In the genomic region with DNA sequence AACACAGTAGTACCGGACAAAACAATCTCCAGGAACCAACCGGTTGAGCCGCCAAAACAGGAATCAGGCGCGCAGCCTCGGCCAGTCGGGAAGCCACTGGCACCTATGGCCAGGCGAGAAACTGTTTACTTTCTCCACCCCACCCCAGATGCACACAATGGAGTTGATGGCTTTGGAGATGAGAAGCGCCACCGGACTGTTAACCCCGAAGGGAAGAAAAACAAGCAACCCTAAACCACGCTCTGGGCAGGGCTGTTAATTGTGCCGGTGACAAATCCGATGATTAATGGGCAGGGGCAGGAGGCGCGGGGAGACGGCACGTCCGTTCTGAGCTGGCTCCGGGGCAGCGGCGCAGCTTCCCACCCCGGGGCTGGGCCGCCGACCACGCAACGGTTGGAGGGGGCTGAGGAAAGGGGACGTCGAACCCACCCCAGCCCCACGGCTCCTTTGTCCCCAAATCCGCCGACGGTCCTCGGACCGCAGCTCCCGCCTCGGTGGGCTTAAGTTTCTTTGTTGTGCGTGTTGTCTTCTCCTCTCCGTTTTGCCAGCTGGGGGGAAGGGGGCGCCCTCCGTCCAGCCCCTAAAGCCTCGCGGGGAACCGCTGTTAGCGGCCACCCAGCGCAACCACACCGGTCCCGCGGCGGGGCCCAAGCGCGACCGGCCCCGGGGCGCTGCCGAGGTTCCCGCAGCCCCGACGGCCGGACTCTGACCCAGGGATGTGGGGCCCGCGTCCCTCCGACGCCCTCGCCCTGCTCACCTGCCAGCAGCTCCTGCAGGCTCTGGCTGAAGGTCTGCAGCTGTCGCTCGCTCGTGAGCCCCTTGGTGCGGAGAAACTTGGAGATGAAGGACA, we compare ENCODE assay signal across 1 cellular context.
TF ChIP-seq lines count a peak whose summit lies in the region.

No MANE protein-coding gene starts in this region.

TF ChIP-seq in HepG2, 621 proteins besides CTCF, POLR2A, EP300 and RAD21 (continued from another document):
- TF ChIP-seq, protein P1, sequence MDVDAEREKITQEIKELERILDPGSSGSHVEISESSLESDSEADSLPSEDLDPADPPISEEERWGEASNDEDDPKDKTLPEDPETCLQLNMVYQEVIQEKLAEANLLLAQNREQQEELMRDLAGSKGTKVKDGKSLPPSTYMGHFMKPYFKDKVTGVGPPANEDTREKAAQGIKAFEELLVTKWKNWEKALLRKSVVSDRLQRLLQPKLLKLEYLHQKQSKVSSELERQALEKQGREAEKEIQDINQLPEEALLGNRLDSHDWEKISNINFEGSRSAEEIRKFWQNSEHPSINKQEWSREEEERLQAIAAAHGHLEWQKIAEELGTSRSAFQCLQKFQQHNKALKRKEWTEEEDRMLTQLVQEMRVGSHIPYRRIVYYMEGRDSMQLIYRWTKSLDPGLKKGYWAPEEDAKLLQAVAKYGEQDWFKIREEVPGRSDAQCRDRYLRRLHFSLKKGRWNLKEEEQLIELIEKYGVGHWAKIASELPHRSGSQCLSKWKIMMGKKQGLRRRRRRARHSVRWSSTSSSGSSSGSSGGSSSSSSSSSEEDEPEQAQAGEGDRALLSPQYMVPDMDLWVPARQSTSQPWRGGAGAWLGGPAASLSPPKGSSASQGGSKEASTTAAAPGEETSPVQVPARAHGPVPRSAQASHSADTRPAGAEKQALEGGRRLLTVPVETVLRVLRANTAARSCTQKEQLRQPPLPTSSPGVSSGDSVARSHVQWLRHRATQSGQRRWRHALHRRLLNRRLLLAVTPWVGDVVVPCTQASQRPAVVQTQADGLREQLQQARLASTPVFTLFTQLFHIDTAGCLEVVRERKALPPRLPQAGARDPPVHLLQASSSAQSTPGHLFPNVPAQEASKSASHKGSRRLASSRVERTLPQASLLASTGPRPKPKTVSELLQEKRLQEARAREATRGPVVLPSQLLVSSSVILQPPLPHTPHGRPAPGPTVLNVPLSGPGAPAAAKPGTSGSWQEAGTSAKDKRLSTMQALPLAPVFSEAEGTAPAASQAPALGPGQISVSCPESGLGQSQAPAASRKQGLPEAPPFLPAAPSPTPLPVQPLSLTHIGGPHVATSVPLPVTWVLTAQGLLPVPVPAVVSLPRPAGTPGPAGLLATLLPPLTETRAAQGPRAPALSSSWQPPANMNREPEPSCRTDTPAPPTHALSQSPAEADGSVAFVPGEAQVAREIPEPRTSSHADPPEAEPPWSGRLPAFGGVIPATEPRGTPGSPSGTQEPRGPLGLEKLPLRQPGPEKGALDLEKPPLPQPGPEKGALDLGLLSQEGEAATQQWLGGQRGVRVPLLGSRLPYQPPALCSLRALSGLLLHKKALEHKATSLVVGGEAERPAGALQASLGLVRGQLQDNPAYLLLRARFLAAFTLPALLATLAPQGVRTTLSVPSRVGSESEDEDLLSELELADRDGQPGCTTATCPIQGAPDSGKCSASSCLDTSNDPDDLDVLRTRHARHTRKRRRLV (CRISPR knock-in tag; IDR thresholded peaks at IDR 0.05): 0 out of 2 replicates have a peak, but pooled peaks have one; percentile 44
- no peak for TF ChIP-seq TCF12 (IDR thresholded peaks at IDR 0.05)
- TF ChIP-seq TCF12 (CRISPR knock-in tag; IDR thresholded peaks at IDR 0.05): 0 out of 2 replicates have a peak, but pooled peaks have one; percentile 49
- no peak for TF ChIP-seq SIX1 (CRISPR knock-in tag; IDR thresholded peaks at IDR 0.05; ENCODE audit: borderline replicate concordance)
- TF ChIP-seq ZNF317 (CRISPR knock-in tag; IDR thresholded peaks at IDR 0.05): 0 out of 2 replicates have a peak, but pooled peaks have one; percentile 17
- TF ChIP-seq ZNF232 (CRISPR knock-in tag; IDR thresholded peaks at IDR 0.05; ENCODE audit: borderline replicate concordance): no peak
- no peak for TF ChIP-seq RCOR2 (CRISPR knock-in tag; IDR thresholded peaks at IDR 0.05)
- no peak for TF ChIP-seq ZNF782 (CRISPR knock-in tag; IDR thresholded peaks at IDR 0.05; ENCODE audit: borderline replicate concordance)
- TF ChIP-seq, protein P2, sequence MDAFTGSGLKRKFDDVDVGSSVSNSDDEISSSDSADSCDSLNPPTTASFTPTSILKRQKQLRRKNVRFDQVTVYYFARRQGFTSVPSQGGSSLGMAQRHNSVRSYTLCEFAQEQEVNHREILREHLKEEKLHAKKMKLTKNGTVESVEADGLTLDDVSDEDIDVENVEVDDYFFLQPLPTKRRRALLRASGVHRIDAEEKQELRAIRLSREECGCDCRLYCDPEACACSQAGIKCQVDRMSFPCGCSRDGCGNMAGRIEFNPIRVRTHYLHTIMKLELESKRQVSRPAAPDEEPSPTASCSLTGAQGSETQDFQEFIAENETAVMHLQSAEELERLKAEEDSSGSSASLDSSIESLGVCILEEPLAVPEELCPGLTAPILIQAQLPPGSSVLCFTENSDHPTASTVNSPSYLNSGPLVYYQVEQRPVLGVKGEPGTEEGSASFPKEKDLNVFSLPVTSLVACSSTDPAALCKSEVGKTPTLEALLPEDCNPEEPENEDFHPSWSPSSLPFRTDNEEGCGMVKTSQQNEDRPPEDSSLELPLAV (CRISPR knock-in tag; conservative IDR thresholded peaks at IDR 0.05; ENCODE audit: low read depth): no peak
- no peak for TF ChIP-seq TAF1 (CRISPR knock-in tag; IDR thresholded peaks at IDR 0.05)
- no peak; the same call in 1 of the 2 replicates for TF ChIP-seq ZNF292 (CRISPR knock-in tag; IDR thresholded peaks at IDR 0.05; ENCODE audit: borderline replicate concordance, low read depth)
- TF ChIP-seq, protein P3, sequence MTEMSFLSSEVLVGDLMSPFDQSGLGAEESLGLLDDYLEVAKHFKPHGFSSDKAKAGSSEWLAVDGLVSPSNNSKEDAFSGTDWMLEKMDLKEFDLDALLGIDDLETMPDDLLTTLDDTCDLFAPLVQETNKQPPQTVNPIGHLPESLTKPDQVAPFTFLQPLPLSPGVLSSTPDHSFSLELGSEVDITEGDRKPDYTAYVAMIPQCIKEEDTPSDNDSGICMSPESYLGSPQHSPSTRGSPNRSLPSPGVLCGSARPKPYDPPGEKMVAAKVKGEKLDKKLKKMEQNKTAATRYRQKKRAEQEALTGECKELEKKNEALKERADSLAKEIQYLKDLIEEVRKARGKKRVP (CRISPR knock-in tag; IDR thresholded peaks at IDR 0.05): no peak
- TF ChIP-seq, protein P4, sequence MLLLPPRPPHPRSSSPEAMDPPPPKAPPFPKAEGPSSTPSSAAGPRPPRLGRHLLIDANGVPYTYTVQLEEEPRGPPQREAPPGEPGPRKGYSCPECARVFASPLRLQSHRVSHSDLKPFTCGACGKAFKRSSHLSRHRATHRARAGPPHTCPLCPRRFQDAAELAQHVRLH (CRISPR knock-in tag; IDR thresholded peaks at IDR 0.05; ENCODE audit: borderline replicate concordance, low read depth): no peak
- TF ChIP-seq, protein P5, sequence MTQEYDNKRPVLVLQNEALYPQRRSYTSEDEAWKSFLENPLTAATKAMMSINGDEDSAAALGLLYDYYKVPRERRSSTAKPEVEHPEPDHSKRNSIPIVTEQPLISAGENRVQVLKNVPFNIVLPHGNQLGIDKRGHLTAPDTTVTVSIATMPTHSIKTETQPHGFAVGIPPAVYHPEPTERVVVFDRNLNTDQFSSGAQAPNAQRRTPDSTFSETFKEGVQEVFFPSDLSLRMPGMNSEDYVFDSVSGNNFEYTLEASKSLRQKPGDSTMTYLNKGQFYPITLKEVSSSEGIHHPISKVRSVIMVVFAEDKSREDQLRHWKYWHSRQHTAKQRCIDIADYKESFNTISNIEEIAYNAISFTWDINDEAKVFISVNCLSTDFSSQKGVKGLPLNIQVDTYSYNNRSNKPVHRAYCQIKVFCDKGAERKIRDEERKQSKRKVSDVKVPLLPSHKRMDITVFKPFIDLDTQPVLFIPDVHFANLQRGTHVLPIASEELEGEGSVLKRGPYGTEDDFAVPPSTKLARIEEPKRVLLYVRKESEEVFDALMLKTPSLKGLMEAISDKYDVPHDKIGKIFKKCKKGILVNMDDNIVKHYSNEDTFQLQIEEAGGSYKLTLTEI (CRISPR knock-in tag; conservative IDR thresholded peaks at IDR 0.05): no peak
- no peak for TF ChIP-seq RELA (CRISPR knock-in tag; IDR thresholded peaks at IDR 0.05)
- no peak for TF ChIP-seq ZSCAN9 (CRISPR knock-in tag; IDR thresholded peaks at IDR 0.05; ENCODE audit: borderline replicate concordance)
- TF ChIP-seq CHD2 (IDR thresholded peaks at IDR 0.05; ENCODE audit: low read depth, low read length): no peak
- no peak for TF ChIP-seq ZMYM3 (CRISPR knock-in tag; IDR thresholded peaks at IDR 0.05)
- TF ChIP-seq, protein P6, sequence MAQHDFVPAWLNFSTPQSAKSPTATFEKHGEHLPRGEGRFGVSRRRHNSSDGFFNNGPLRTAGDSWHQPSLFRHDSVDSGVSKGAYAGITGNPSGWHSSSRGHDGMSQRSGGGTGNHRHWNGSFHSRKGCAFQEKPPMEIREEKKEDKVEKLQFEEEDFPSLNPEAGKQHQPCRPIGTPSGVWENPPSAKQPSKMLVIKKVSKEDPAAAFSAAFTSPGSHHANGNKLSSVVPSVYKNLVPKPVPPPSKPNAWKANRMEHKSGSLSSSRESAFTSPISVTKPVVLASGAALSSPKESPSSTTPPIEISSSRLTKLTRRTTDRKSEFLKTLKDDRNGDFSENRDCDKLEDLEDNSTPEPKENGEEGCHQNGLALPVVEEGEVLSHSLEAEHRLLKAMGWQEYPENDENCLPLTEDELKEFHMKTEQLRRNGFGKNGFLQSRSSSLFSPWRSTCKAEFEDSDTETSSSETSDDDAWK (CRISPR knock-in tag; IDR thresholded peaks at IDR 0.05): no peak
- TF ChIP-seq, protein P7, sequence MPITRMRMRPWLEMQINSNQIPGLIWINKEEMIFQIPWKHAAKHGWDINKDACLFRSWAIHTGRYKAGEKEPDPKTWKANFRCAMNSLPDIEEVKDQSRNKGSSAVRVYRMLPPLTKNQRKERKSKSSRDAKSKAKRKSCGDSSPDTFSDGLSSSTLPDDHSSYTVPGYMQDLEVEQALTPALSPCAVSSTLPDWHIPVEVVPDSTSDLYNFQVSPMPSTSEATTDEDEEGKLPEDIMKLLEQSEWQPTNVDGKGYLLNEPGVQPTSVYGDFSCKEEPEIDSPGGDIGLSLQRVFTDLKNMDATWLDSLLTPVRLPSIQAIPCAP (CRISPR knock-in tag; IDR thresholded peaks at IDR 0.05; ENCODE audit: low read depth): no peak
- TF ChIP-seq ZNF30 (CRISPR knock-in tag; IDR thresholded peaks at IDR 0.05): no peak
- TF ChIP-seq IKZF4 (CRISPR knock-in tag; IDR thresholded peaks at IDR 0.05; ENCODE audit: borderline replicate concordance, low read depth, not compliant biosample characterization): no peak
- TF ChIP-seq HIVEP1 (CRISPR knock-in tag; IDR thresholded peaks at IDR 0.05): no peak
- TF ChIP-seq ZNF282 (IDR thresholded peaks at IDR 0.05; ENCODE audit: partially characterized antibody): no peak
- no peak; the same call in 1 of the 2 replicates for TF ChIP-seq HOXA5 (CRISPR knock-in tag; IDR thresholded peaks at IDR 0.05)
- no peak for TF ChIP-seq ZFP62 (CRISPR knock-in tag; IDR thresholded peaks at IDR 0.05)
TF ChIP-seq in HepG2: peak in this region for 88.
